In the genomic region with DNA sequence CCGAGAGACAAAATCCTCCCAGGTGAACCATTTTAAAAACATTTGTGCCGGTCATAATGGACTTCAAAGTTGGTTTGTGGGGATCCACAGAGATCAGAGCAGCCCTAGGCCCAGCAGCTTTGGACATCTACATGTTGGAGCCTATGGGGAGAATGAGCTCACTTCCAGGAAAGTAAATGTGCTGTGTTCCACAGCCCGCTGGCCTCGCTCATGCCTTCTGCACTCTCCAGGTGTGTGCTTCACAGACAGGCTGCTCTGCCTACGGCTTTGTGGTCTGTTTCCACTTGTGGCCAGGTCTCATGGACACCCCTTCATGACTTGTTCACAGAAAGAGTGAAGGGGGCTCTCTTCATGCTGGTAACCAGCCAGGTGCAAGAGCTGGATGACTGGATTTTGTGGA, we compare ENCODE assay signal across 7 cellular contexts.
"Had no signal": no experiment of that assay in that cellular context is flagged by ENCODE, and none has a peak within 500 bp of the region (broad histone marks: within the 10 kb centered on the region; RNA-seq: fewer than 3 reads in every experiment).

No MANE protein-coding gene starts in this region.

- H3K27ac Mint-ChIP-seq: HFFc6, IgD-negative memory B cell had no signal

- H3K36me3 ChIP-seq: HAP-1 had no signal

- H3K36me3 Mint-ChIP-seq: IgD-negative memory B cell had no signal

- H3K4me3 ChIP-seq: GM23248, HAP-1 had no signal

- H3K27ac ChIP-seq: GM23248, HL-60 had no signal

- H3K9ac ChIP-seq: GM23248 had no signal

- H3K4me3 Mint-ChIP-seq: HFFc6, IgD-negative memory B cell had no signal

- DNase-seq: GM23248, GOT3, HFFc6 had no signal

- H3K4me1 Mint-ChIP-seq: IgD-negative memory B cell had no signal

- FAIRE-seq: HepG2 had no signal

- H3K4me1 ChIP-seq: HAP-1 had no signal

- H3K9me3 ChIP-seq: HAP-1 had no signal
